ENCODE assay signal across 11 cellular contexts in genomic region chr19:39319098-39319891, GRCh38. TPM values are rescaled to one million over a fixed set of nuclear protein-coding genes. Genes with fewer than 3 reads are reported as not detected.
DNase-seq lines count a peak whose midpoint lies in the region; ATAC-seq and TF ChIP-seq lines count a peak whose summit lies in the region.
"Had no signal": no experiment of that assay in that cellular context is flagged by ENCODE, and none has a peak within 500 bp of the region (broad histone marks: within the 10 kb centered on the region; RNA-seq: fewer than 3 reads in every experiment).

No MANE protein-coding gene starts in this region.

- WGBS in neuronal stem cell (ENCODE audit: extremely low coverage in 2 of 2, insufficient read length in 2 of 2, insufficient replicate concordance in 1 of 2), 2 donors = no CpG with 5 or more reads among the region's 5 CpGs

- peak overlapping the region; percentile 64 for H3K9ac ChIP-seq in neuronal stem cell (ENCODE audit: low read depth, low read length, poor library complexity)

- no peak overlapping the region for H3K27ac ChIP-seq in neuronal stem cell (replicated peaks; ENCODE audit: low read length)
- H3K27ac ChIP-seq: colonic mucosa had no signal

- peak overlapping the region; percentile 63 for H2AK5ac ChIP-seq in neuronal stem cell (ENCODE audit: low read depth, low read length)

- H3K27ac Mint-ChIP-seq in Calu3 (ENCODE audit: unreplicated experiment) (no peak overlapping the region), brain (peak overlapping the region; percentile 19 to 90 (median 28))

- H2BK5ac ChIP-seq in neuronal stem cell (ENCODE audit: low read length) = no peak overlapping the region

- no TSS peak for BruUV-seq in Calu3 (replicated peaks; lab: Mats Ljungman, UMichigan)

- peak overlapping the region; percentile 99 for H3K4me2 ChIP-seq in neuronal stem cell (ENCODE audit: insufficient read depth, low read length, poor library complexity, severe bottlenecking)

- no peak overlapping the region for H3K23ac ChIP-seq in neuronal stem cell (ENCODE audit: low read depth, low read length, poor library complexity)

- H4K8ac ChIP-seq in neuronal stem cell (ENCODE audit: low read depth, low read length) = no peak overlapping the region

- H3K27me3 ChIP-seq in neuronal stem cell (ENCODE audit: control insufficient read depth in 3 of 3, insufficient read depth in 3 of 3, low read depth in 1 of 3, low read length in 3 of 3) = peaks cover 0 to 27% (median 9%) of the 10 kb centered on the region in 3 experiments
- H3K27me3 ChIP-seq: colonic mucosa had no signal

- no peak overlapping the region for H2BK12ac ChIP-seq in neuronal stem cell (ENCODE audit: low read length)

- H2BK120ac ChIP-seq in neuronal stem cell (ENCODE audit: low read depth, low read length) = peak overlapping the region; percentile 12

- H3K36me3 Mint-ChIP-seq in Calu3 (ENCODE audit: insufficient read depth, unreplicated experiment) (peaks cover 23% of the 10 kb centered on the region), brain (peaks cover 10% of the 10 kb centered on the region)

- no peak overlapping the region for H3K4ac ChIP-seq in neuronal stem cell (ENCODE audit: low read length)

- intact Hi-C loops in Calu3 (cut with micrococcal nuclease; ENCODE audit: unreplicated experiment) (no loop called here), left cardiac atrium (cut with DNase I) (no loop called here)

- peak overlapping the region; percentile 77 for H3K18ac ChIP-seq in neuronal stem cell (ENCODE audit: low read length)

- peak overlapping the region; percentile 79 for H3K4me3 Mint-ChIP-seq in Calu3 (ENCODE audit: low read depth, unreplicated experiment)
- peak overlapping the region; percentile 84 to 96 (median 86) for H3K4me3 Mint-ChIP-seq in brain

- H4K91ac ChIP-seq in neuronal stem cell (ENCODE audit: low read depth, low read length, poor library complexity) = no peak overlapping the region

- H3K9me3 ChIP-seq in neuronal stem cell (replicated peaks in 1 of 2; ENCODE audit: control insufficient read depth in 2 of 2, insufficient read depth in 1 of 2, low read depth in 1 of 2, low read length in 2 of 2) = no peaks in the 10 kb centered on the region
- H3K9me3 ChIP-seq: colonic mucosa had no signal

- H3K9me3 Mint-ChIP-seq in Calu3 (ENCODE audit: low read depth, unreplicated experiment) (no peaks in the 10 kb centered on the region), brain (peaks cover 0 to 7% (median 0%) of the 10 kb centered on the region in 5 experiments)

- no peaks in the 10 kb centered on the region for H3K79me1 ChIP-seq in neuronal stem cell (ENCODE audit: low read depth, low read length)

- ATAC-seq in GM21576 (IDR thresholded peaks at IDR 0.05; ENCODE audit: unreplicated experiment) (no peak), left cardiac atrium (no peak)

- peak overlapping the region; percentile 38 for H2BK15ac ChIP-seq in neuronal stem cell (ENCODE audit: low read length)

- H3K4me3 ChIP-seq in Jurkat, Clone E6-1 (ENCODE audit: low read length) = peak overlapping the region; percentile 75
- peak overlapping the region; percentile 53 to 75 for H3K4me3 ChIP-seq in neuronal stem cell (ENCODE audit: low read length in 2 of 2)

- TF ChIP-seq CTCF in Calu3 (IDR thresholded peaks at IDR 0.05; ENCODE audit: unreplicated experiment) (no peak), brain (conservative IDR thresholded peaks at IDR 0.05) (no peak)

- DNase-seq in Calu3 = no peak
- no peak for DNase-seq in Jurkat, Clone E6-1 (ENCODE audit: low read depth, low spot score)
- no peak for DNase-seq in neuronal stem cell (ENCODE audit: low spot score)
- no peak for DNase-seq in NCI-H2196 (lab: John Stamatoyannopoulos, UW; ENCODE audit: unreplicated experiment)
- no peak for DNase-seq in left cardiac atrium
- DNase-seq: activated CD4-positive, alpha-beta T cell treated with anti-CD3 and anti-CD28 coated beads, Interleukin-2, amount 50 U/mL, for 4 hours; colonic mucosa; NCI-H1105 had no signal

- CTCF ChIA-PET in Calu3 (lab: Charles Lee) = no interaction called here

- H3K27me3 Mint-ChIP-seq in Calu3 (ENCODE audit: unreplicated experiment) (peaks cover 57% of the 10 kb centered on the region), brain (peaks cover 17% of the 10 kb centered on the region)

- H3K4me1 Mint-ChIP-seq in Calu3 (ENCODE audit: low read depth, unreplicated experiment) (peaks cover 18% of the 10 kb centered on the region), brain (peaks cover 24% of the 10 kb centered on the region)

- H3K14ac ChIP-seq in neuronal stem cell (ENCODE audit: low read length) = peak overlapping the region; percentile 44

- H3K4me1 ChIP-seq in neuronal stem cell (ENCODE audit: control insufficient read depth in 2 of 2, insufficient read depth in 1 of 2, low read depth in 1 of 2, low read length in 2 of 2) = peaks cover 5 to 8% of the 10 kb centered on the region in 2 donors
- H3K4me1 ChIP-seq: colonic mucosa had no signal

- no peaks in the 10 kb centered on the region for H3K36me3 ChIP-seq in neuronal stem cell (replicated peaks in 1 of 2; ENCODE audit: control insufficient read depth in 2 of 2, insufficient read depth in 2 of 2, low read length in 2 of 2)
- H3K36me3 ChIP-seq: colonic mucosa had no signal

- H2AFZ ChIP-seq in neuronal stem cell (ENCODE audit: low read length) = peak overlapping the region; percentile 98

RNA-seq across cellular contexts. Expression of gene LRFN1, which starts 1.4 kb away (rescaled TPM):
- 4.0 and 5.6 TPM in 2 replicates for total RNA-seq in Calu3 (2022)
- polyA plus RNA-seq in Jurkat, Clone E6-1 (2012; ENCODE audit: insufficient read depth, insufficient read length) = 5.1 TPM
- 4.2 TPM for polyA plus RNA-seq in brain (ENCODE audit: insufficient read depth, low read depth, low replicate concordance)
- polyA plus RNA-seq in neuronal stem cell (2013, experiment 1 of 2) = 8.3 TPM
- polyA plus RNA-seq in neuronal stem cell (2013, experiment 2 of 2) = 7.4 TPM
- 1 to 10 TPM in 1 of 2 donors, under 1 TPM in 1; 0.55 to 1.4 TPM for total RNA-seq in left cardiac atrium

RNA-seq across cellular contexts. Expression of gene GMFG, which starts 16.5 kb away (rescaled TPM):
- total RNA-seq in Calu3 (2022) (not detected in 2 replicates), left cardiac atrium (10 to 100 TPM; 29.6 to 43.8 TPM)
- polyA plus RNA-seq in Jurkat, Clone E6-1 (2012; ENCODE audit: insufficient read depth, insufficient read length) = 540 TPM
- 8.1 TPM for polyA plus RNA-seq in brain (ENCODE audit: insufficient read depth, low read depth, low replicate concordance)
- polyA plus RNA-seq in neuronal stem cell (2013, experiment 1 of 2) = 0.38 TPM
- polyA plus RNA-seq in neuronal stem cell (2013, experiment 2 of 2) = 0.42 TPM

RNA-seq across cellular contexts. Expression of gene SAMD4B, which starts 22.9 kb away (rescaled TPM):
- total RNA-seq in Calu3 (2022) (214 and 237 TPM in 2 replicates), left cardiac atrium (10 to 100 TPM; 44.5 to 72.2 TPM)
- 49.7 TPM for polyA plus RNA-seq in Jurkat, Clone E6-1 (2012; ENCODE audit: insufficient read depth, insufficient read length)
- 222 TPM for polyA plus RNA-seq in brain (ENCODE audit: insufficient read depth, low read depth, low replicate concordance)
- polyA plus RNA-seq in neuronal stem cell (2013, experiment 1 of 2) = 135 TPM
- polyA plus RNA-seq in neuronal stem cell (2013, experiment 2 of 2) = 135 TPM

RNA-seq across cellular contexts. Expression of gene IFNL1, which starts 23.1 kb away (rescaled TPM):
- 1.0 and 1.1 TPM in 2 replicates for total RNA-seq in Calu3 (2022)
- polyA plus RNA-seq in Jurkat, Clone E6-1 (2012; ENCODE audit: insufficient read depth, insufficient read length) = not detected
- polyA plus RNA-seq in brain (ENCODE audit: insufficient read depth, low read depth, low replicate concordance) = not detected
- polyA plus RNA-seq in neuronal stem cell (2013, experiment 1 of 2) = not detected
- not detected for polyA plus RNA-seq in neuronal stem cell (2013, experiment 2 of 2)
- not detected for total RNA-seq in left cardiac atrium
- total RNA-seq: colonic mucosa, omental fat pad had no signal

RNA-seq across cellular contexts. Expression of gene IFNL2, which starts 51.1 kb away (rescaled TPM):
- total RNA-seq in Calu3 (2022) (not detected in 2 replicates), left cardiac atrium (not detected)
- polyA plus RNA-seq in Jurkat, Clone E6-1 (2012; ENCODE audit: insufficient read depth, insufficient read length) = not detected
- not detected for polyA plus RNA-seq in brain (ENCODE audit: insufficient read depth, low read depth, low replicate concordance)
- polyA plus RNA-seq in neuronal stem cell (2013, experiment 1 of 2) = not detected
- not detected for polyA plus RNA-seq in neuronal stem cell (2013, experiment 2 of 2)
- total RNA-seq: colonic mucosa, omental fat pad had no signal

Comparison
In these comparisons a context has a peak if more than half of its experiments do, and no peak if none do; other contexts are left out.
1. RNA of gene GMFG, which starts 16.5 kb away (total RNA-seq): 29.6 to 43.8 TPM in left cardiac atrium; not detected in Calu3; every median in the first group is over 10 times any median in the second.